8 cellular contexts compared by ENCODE assay signal in genomic region chr11:47268448-47269001, GRCh38. TPM values are rescaled to one million over a fixed set of nuclear protein-coding genes. Genes with fewer than 3 reads are reported as not detected.
DNase-seq lines count a peak whose midpoint lies in the region; ATAC-seq, FAIRE-seq and TF ChIP-seq lines count a peak whose summit lies in the region.

No MANE protein-coding gene starts in this region.

- peak overlapping the region; percentile 100 for H3K27ac Mint-ChIP-seq in activated naive CD8-positive, alpha-beta T cell treated with anti-CD3 and anti-CD28 coated beads, Interleukin-2, amount 10 ng/mL, durations not matched to agents 7 days and 5 days
- H3K27ac Mint-ChIP-seq in memory B cell = peak overlapping the region; percentile 92

- no peaks in the 10 kb centered on the region for H3K27me3 ChIP-seq in tibial artery

- TF ChIP-seq CTCF in tibial artery (IDR thresholded peaks at IDR 0.05) = no peak

- H3K9me3 ChIP-seq in tibial artery = no peaks in the 10 kb centered on the region

- H3K4me1 ChIP-seq in tibial artery = peaks cover 0 to 36% (median 30%) of the 10 kb centered on the region in 4 donors

- POLR2A ChIA-PET in activated naive CD8-positive, alpha-beta T cell treated with anti-CD3 and anti-CD28 coated beads, Interleukin-2, amount 10 ng/mL, durations not matched to agents 7 days and 5 days (lab: Charles Lee) = interaction anchor here (0.5 to 1.8 kb wide), 5 partner anchors 9 to 579 kb away, joined by 3 to 16 read pairs (median 6); partner anchors contain the start of genes ACP2, DDB2 and NUP160

- ATAC-seq in activated T-cell treated with anti-CD3 and anti-CD28 coated beads, Interleukin-2, amount 50 U/mL, for 4 hours = no peak
- no peak for ATAC-seq in activated naive CD8-positive, alpha-beta T cell treated with anti-CD3 and anti-CD28 coated beads, Interleukin-2, amount 10 ng/mL, durations not matched to agents 7 days and 5 days (ENCODE audit: low read depth)
- no peak for ATAC-seq in memory B cell (ENCODE audit: low read depth)

- peak overlapping the region; percentile 93 to 96 for H3K27ac ChIP-seq in tibial artery

- intact Hi-C loops in tibial artery (cut with DNase I; ENCODE audit: low total_unique reads) = no loop called here

- H3K4me1 Mint-ChIP-seq in activated T-cell treated with anti-CD3 and anti-CD28 coated beads, Interleukin-2, amount 50 U/mL, for 4 hours (ENCODE audit: low read depth) = peaks cover 50% of the 10 kb centered on the region
- H3K4me1 Mint-ChIP-seq in activated naive CD8-positive, alpha-beta T cell treated with anti-CD3 and anti-CD28 coated beads, Interleukin-2, amount 10 ng/mL, durations not matched to agents 7 days and 5 days = peaks cover 48% of the 10 kb centered on the region
- H3K4me1 Mint-ChIP-seq in memory B cell = peaks cover 34% of the 10 kb centered on the region

- H3K36me3 Mint-ChIP-seq in activated T-cell treated with anti-CD3 and anti-CD28 coated beads, Interleukin-2, amount 50 U/mL, for 4 hours (ENCODE audit: insufficient read depth) = no peaks in the 10 kb centered on the region
- peaks cover 3% of the 10 kb centered on the region for H3K36me3 Mint-ChIP-seq in activated naive CD8-positive, alpha-beta T cell treated with anti-CD3 and anti-CD28 coated beads, Interleukin-2, amount 10 ng/mL, durations not matched to agents 7 days and 5 days
- H3K36me3 Mint-ChIP-seq in memory B cell = no peaks in the 10 kb centered on the region

- no peak for FAIRE-seq in HTR-8/SVneo (lab: Jason Lieb, UNC)

- no peaks in the 10 kb centered on the region for H3K27me3 Mint-ChIP-seq in activated T-cell treated with anti-CD3 and anti-CD28 coated beads, Interleukin-2, amount 50 U/mL, for 4 hours (ENCODE audit: low read depth)
- no peaks in the 10 kb centered on the region for H3K27me3 Mint-ChIP-seq in activated naive CD8-positive, alpha-beta T cell treated with anti-CD3 and anti-CD28 coated beads, Interleukin-2, amount 10 ng/mL, durations not matched to agents 7 days and 5 days
- H3K27me3 Mint-ChIP-seq in memory B cell = no peaks in the 10 kb centered on the region

- no peak for DNase-seq in activated T-cell treated with anti-CD3 and anti-CD28 coated beads, Interleukin-2, amount 50 U/mL, for 4 hours
- DNase-seq in activated T-cell treated with anti-CD3 and anti-CD28 coated beads, Interleukin-2, amount 50 U/mL, for 1 hour = no peak
- DNase-seq in activated naive CD8-positive, alpha-beta T cell treated with anti-CD3 and anti-CD28 coated beads, Interleukin-2, amount 10 ng/mL, durations not matched to agents 7 days and 5 days = no peak
- DNase-seq in memory B cell (ENCODE audit: low spot score in 2 of 2) = no peak
- no peak for DNase-seq in tibial artery
- no peak for DNase-seq in stimulated activated CD4-positive, alpha-beta T cell treated with anti-CD3 and anti-CD28 coated beads, Interleukin-1b, Interleukin-23, amount 100 ng/mL, for 48 hours
- DNase-seq in MV-4-11 (lab: John Stamatoyannopoulos, UW) = no peak
- no peak for DNase-seq in HTR-8/SVneo (ENCODE audit: insufficient read length, low spot score)

- H3K36me3 ChIP-seq in tibial artery = peaks cover 0 to 6% (median 0%) of the 10 kb centered on the region in 3 donors

- H3K4me3 Mint-ChIP-seq in activated T-cell treated with anti-CD3 and anti-CD28 coated beads, Interleukin-2, amount 50 U/mL, for 4 hours = peak overlapping the region; percentile 88
- H3K4me3 Mint-ChIP-seq in activated naive CD8-positive, alpha-beta T cell treated with anti-CD3 and anti-CD28 coated beads, Interleukin-2, amount 10 ng/mL, durations not matched to agents 7 days and 5 days = peak overlapping the region; percentile 92
- peak overlapping the region; percentile 87 for H3K4me3 Mint-ChIP-seq in memory B cell

- H3K9me3 Mint-ChIP-seq in activated T-cell treated with anti-CD3 and anti-CD28 coated beads, Interleukin-2, amount 50 U/mL, for 4 hours = no peaks in the 10 kb centered on the region
- no peaks in the 10 kb centered on the region for H3K9me3 Mint-ChIP-seq in activated naive CD8-positive, alpha-beta T cell treated with anti-CD3 and anti-CD28 coated beads, Interleukin-2, amount 10 ng/mL, durations not matched to agents 7 days and 5 days
- no peaks in the 10 kb centered on the region for H3K9me3 Mint-ChIP-seq in memory B cell

- H3K4me3 ChIP-seq in tibial artery = peak overlapping the region; percentile 76 to 95

RNA-seq across cellular contexts. Expression of gene MADD, which starts 1.4 kb away (rescaled TPM):
- 10 to 100 TPM; 51.2 to 55.6 (median 54.5) TPM for total RNA-seq in activated T-cell treated with anti-CD3 and anti-CD28 coated beads, Interleukin-2, amount 50 U/mL, for 4 hours
- 100 to 1,000 TPM; 113 to 114 TPM for total RNA-seq in activated naive CD8-positive, alpha-beta T cell treated with anti-CD3 and anti-CD28 coated beads, Interleukin-2, amount 10 ng/mL, durations not matched to agents 7 days and 5 days

RNA-seq across cellular contexts. Expression of gene NR1H3, which starts 10.7 kb away (rescaled TPM):
- 10 to 100 TPM in 2 of 3 donors, 1 to 10 TPM in 1; 8.5 to 10.3 (median 10.0) TPM for total RNA-seq in activated T-cell treated with anti-CD3 and anti-CD28 coated beads, Interleukin-2, amount 50 U/mL, for 4 hours
- total RNA-seq in activated naive CD8-positive, alpha-beta T cell treated with anti-CD3 and anti-CD28 coated beads, Interleukin-2, amount 10 ng/mL, durations not matched to agents 7 days and 5 days = 10 to 100 TPM; 11.7 to 15.1 TPM

RNA-seq across cellular contexts. Expression of gene ACP2, which starts 19.9 kb away (rescaled TPM):
- total RNA-seq in activated T-cell treated with anti-CD3 and anti-CD28 coated beads, Interleukin-2, amount 50 U/mL, for 4 hours = 10 to 100 TPM; 23.5 to 29.3 (median 28.7) TPM
- 10 to 100 TPM; 26.5 to 31.1 TPM for total RNA-seq in activated naive CD8-positive, alpha-beta T cell treated with anti-CD3 and anti-CD28 coated beads, Interleukin-2, amount 10 ng/mL, durations not matched to agents 7 days and 5 days

RNA-seq across cellular contexts. Expression of gene DDB2, which starts 53.8 kb away (rescaled TPM):
- total RNA-seq in activated T-cell treated with anti-CD3 and anti-CD28 coated beads, Interleukin-2, amount 50 U/mL, for 4 hours = 10 to 100 TPM; 76.4 to 95.0 (median 90.2) TPM
- 100 to 1,000 TPM; 178 to 181 TPM for total RNA-seq in activated naive CD8-positive, alpha-beta T cell treated with anti-CD3 and anti-CD28 coated beads, Interleukin-2, amount 10 ng/mL, durations not matched to agents 7 days and 5 days
